ENCODE assay signal across 17 cellular contexts in the genomic region with DNA sequence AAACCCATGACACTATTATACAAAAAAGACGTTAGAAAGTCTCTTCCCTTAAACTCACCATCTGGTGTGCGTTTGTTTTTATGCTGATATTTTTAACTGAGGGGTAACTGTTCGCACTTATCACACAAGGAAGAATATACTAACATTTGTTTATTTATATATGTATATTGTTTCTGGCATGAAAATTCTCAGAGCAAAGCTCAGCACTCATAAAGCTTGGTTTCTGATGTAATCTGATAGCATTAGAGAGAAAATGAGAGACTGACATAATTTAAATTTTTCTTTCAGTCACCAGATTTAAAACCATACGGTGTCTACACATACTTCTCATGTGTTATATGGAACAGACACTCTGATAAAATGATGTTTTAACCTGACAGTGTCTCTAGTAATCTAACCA. TPM values are rescaled to one million over a fixed set of nuclear protein-coding genes. Genes with fewer than 3 reads are reported as not detected.
A peak's percentile ranks its signal among the peaks of the same experiment; 100 is the strongest.
DNase-seq lines count a peak whose midpoint lies in the region; ATAC-seq and TF ChIP-seq lines count a peak whose summit lies in the region.
"Had no signal": no experiment of that assay in that cellular context is flagged by ENCODE, and none has a peak within 500 bp of the region (broad histone marks: within the 10 kb centered on the region; RNA-seq: fewer than 3 reads in every experiment).

No MANE protein-coding gene starts in this region.

- DNase-seq in NCI-H526 treated with DMSO at 0.1 percent for 48 hours (lab: John Stamatoyannopoulos, UW) (peak; percentile 20), choroid plexus epithelial cell (ENCODE audit: low read depth) (peak; percentile 58), SK-N-SH (no peak)
- DNase-seq in stimulated activated effector memory CD8-positive, alpha-beta T cell treated with anti-CD3 and anti-CD28 coated beads, Interleukin-12 subunit alpha, Interleukin-12 subunit beta, amount 100 ng/mL, for 72 hours (ENCODE audit: low spot score in 2 of 2), result no peak
- DNase-seq: C1 segment of cervical spinal cord; CD4-positive, alpha-beta memory T cell; COR-L47; DMS153; DMS79 treated with DMSO at 0.1 percent for 48 hours; GF-D8; GM23248; H7 had no signal

- H3K27ac ChIP-seq in HEK293 (ENCODE audit: extremely low read depth, low read depth, low read length) (no peak overlapping the region), SK-N-SH (ENCODE audit: low read depth in 2 of 2, low read length in 1 of 2) (no peak overlapping the region)
- H3K27ac ChIP-seq: GM23248 had no signal

- H3K27me3 ChIP-seq in SK-N-SH (ENCODE audit: insufficient read depth), result no peaks in the 10 kb centered on the region

- WGBS in SK-N-SH (ENCODE audit: low lambda C conversion rate), result 89% methylated on average over 4 of the region's 4 CpGs

- H4K20me1 ChIP-seq in SK-N-SH (ENCODE audit: insufficient read depth), result no peaks in the 10 kb centered on the region

- CTCF ChIA-PET in HEK293 (lab: Yijun Ruan, JAX) (interaction anchor here (0.7 to 4.9 kb wide), 4 partner anchors 46 to 334 kb away, joined by 3 to 64 read pairs (median 3); a partner anchor contains a TSS), SK-N-SH (lab: Yijun Ruan, JAX) (interaction anchor here (0.8 to 1.7 kb wide), 2 partner anchors 32 to 335 kb away, joined by 3 to 6 read pairs; no protein-coding TSS in a partner anchor)

- TF ChIP-seq EP300 in SK-N-SH (IDR thresholded peaks at IDR 0.05; ENCODE audit: borderline replicate concordance in 1 of 2, low read depth in 1 of 2, low read length in 1 of 2), result no peak

- H3K36me3 Mint-ChIP-seq in stimulated activated effector memory CD8-positive, alpha-beta T cell treated with anti-CD3 and anti-CD28 coated beads, Interleukin-12 subunit alpha, Interleukin-12 subunit beta, amount 100 ng/mL, for 72 hours, result peaks cover 51% of the 10 kb centered on the region

- no peak for TF ChIP-seq RAD21 in SK-N-SH (IDR thresholded peaks at IDR 0.05; ENCODE audit: low read length)

- no peaks in the 10 kb centered on the region for H3K79me2 ChIP-seq in SK-N-SH (ENCODE audit: insufficient read depth)

- TF ChIP-seq CTCF in HEK293 (tag by site-specific recombination; IDR thresholded peaks at IDR 0.05) (no peak), choroid plexus epithelial cell (conservative IDR thresholded peaks at IDR 0.05; ENCODE audit: low read depth, low read length) (no peak), SK-N-SH (IDR thresholded peaks at IDR 0.05) (no peak)

- no peak overlapping the region for H3K4me2 ChIP-seq in SK-N-SH

- H3K9me3 ChIP-seq in HEK293 (ENCODE audit: control insufficient read depth, insufficient read depth, low read depth, low read length) (no peaks in the 10 kb centered on the region), SK-N-SH (no peaks in the 10 kb centered on the region)

- no peak overlapping the region for H3K9ac ChIP-seq in SK-N-SH
- H3K9ac ChIP-seq: GM23248 had no signal

- H3K27ac Mint-ChIP-seq in stimulated activated effector memory CD8-positive, alpha-beta T cell treated with anti-CD3 and anti-CD28 coated beads, Interleukin-12 subunit alpha, Interleukin-12 subunit beta, amount 100 ng/mL, for 72 hours, result peak overlapping the region; percentile 40
- H3K27ac Mint-ChIP-seq: B cell; CD4-positive, alpha-beta memory T cell had no signal

- peaks cover 6 to 32% of the 10 kb centered on the region in 2 experiments; a peak in 2 of 3 replicates for H3K36me3 ChIP-seq in HEK293 (ENCODE audit: control insufficient read depth in 2 of 2, insufficient read depth in 1 of 2, low read length in 2 of 2)
- H3K36me3 ChIP-seq in SK-N-SH (replicated peaks in 1 of 2; ENCODE audit: control insufficient read depth in 1 of 2, insufficient read depth in 2 of 2, low read length in 1 of 2), result peaks cover 10 to 38% of the 10 kb centered on the region in 2 experiments

- no peaks in the 10 kb centered on the region for H3K9me3 Mint-ChIP-seq in stimulated activated effector memory CD8-positive, alpha-beta T cell treated with anti-CD3 and anti-CD28 coated beads, Interleukin-12 subunit alpha, Interleukin-12 subunit beta, amount 100 ng/mL, for 72 hours
- H3K9me3 Mint-ChIP-seq: CD4-positive, alpha-beta memory T cell; IgD-negative memory B cell had no signal

- peaks cover 4% of the 10 kb centered on the region for H3F3A ChIP-seq in SK-N-SH (replicated peaks; ENCODE audit: insufficient read depth)

- H3K4me3 ChIP-seq in HEK293 (ENCODE audit: low read depth, low read length), result no peak overlapping the region
- no peak overlapping the region for H3K4me3 ChIP-seq in choroid plexus epithelial cell (ENCODE audit: low read depth, low read length)
- H3K4me3 ChIP-seq in SK-N-SH (ENCODE audit: low read depth in 2 of 2, low read length in 1 of 2), result no peak overlapping the region
- H3K4me3 ChIP-seq: GM23248 had no signal

- ATAC-seq in stimulated activated effector memory CD8-positive, alpha-beta T cell treated with anti-CD3 and anti-CD28 coated beads, Interleukin-12 subunit alpha, Interleukin-12 subunit beta, amount 100 ng/mL, for 72 hours, result no peak
- ATAC-seq in GM18909 (IDR thresholded peaks at IDR 0.05; ENCODE audit: poor library complexity, unreplicated experiment), result no peak
- no peak for ATAC-seq in HG03432 (IDR thresholded peaks at IDR 0.05; ENCODE audit: unreplicated experiment)

- POLR2A ChIA-PET in HEK293 (lab: Yijun Ruan, JAX) (no interaction called here), SK-N-SH (lab: Yijun Ruan, JAX) (no interaction called here)

- no peak overlapping the region for H3K4me3 Mint-ChIP-seq in stimulated activated effector memory CD8-positive, alpha-beta T cell treated with anti-CD3 and anti-CD28 coated beads, Interleukin-12 subunit alpha, Interleukin-12 subunit beta, amount 100 ng/mL, for 72 hours
- H3K4me3 Mint-ChIP-seq: B cell; CD4-positive, alpha-beta memory T cell; IgD-negative memory B cell had no signal

- peaks cover 6% of the 10 kb centered on the region for H3K4me1 Mint-ChIP-seq in stimulated activated effector memory CD8-positive, alpha-beta T cell treated with anti-CD3 and anti-CD28 coated beads, Interleukin-12 subunit alpha, Interleukin-12 subunit beta, amount 100 ng/mL, for 72 hours

- H2AFZ ChIP-seq in SK-N-SH (ENCODE audit: low read depth), result no peak overlapping the region
- H2AFZ ChIP-seq: GM23248 had no signal

- H3K4me1 ChIP-seq in HEK293 (ENCODE audit: control insufficient read depth, insufficient read depth, low read length) (peaks cover 5% of the 10 kb centered on the region; the same call in 1 of the 2 replicates), SK-N-SH (ENCODE audit: control insufficient read depth in 1 of 2, insufficient read depth in 2 of 2, low read depth in 1 of 2, low read length in 1 of 2) (no peaks in the 10 kb centered on the region)

- H3K9me2 ChIP-seq in SK-N-SH, result no peaks in the 10 kb centered on the region

TF ChIP-seq in HEK293, 187 proteins besides CTCF, POLR2A, EP300 and RAD21:
- TF ChIP-seq, protein P1, sequence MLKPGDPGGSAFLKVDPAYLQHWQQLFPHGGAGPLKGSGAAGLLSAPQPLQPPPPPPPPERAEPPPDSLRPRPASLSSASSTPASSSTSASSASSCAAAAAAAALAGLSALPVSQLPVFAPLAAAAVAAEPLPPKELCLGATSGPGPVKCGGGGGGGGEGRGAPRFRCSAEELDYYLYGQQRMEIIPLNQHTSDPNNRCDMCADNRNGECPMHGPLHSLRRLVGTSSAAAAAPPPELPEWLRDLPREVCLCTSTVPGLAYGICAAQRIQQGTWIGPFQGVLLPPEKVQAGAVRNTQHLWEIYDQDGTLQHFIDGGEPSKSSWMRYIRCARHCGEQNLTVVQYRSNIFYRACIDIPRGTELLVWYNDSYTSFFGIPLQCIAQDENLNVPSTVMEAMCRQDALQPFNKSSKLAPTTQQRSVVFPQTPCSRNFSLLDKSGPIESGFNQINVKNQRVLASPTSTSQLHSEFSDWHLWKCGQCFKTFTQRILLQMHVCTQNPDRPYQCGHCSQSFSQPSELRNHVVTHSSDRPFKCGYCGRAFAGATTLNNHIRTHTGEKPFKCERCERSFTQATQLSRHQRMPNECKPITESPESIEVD (tag by site-specific recombination; IDR thresholded peaks at IDR 0.05), result 0 out of 2 replicates have a peak, but pooled peaks have one; percentile 18
- TF ChIP-seq ZNF146 (tag by site-specific recombination; IDR thresholded peaks at IDR 0.05), result no peak
- TF ChIP-seq ZNF548 (tag by site-specific recombination; IDR thresholded peaks at IDR 0.05), result no peak
TF ChIP-seq in HEK293: peak in this region for 1.

TF ChIP-seq in SK-N-SH, 30 proteins besides CTCF, POLR2A, EP300 and RAD21 (continues in another document):
- TF ChIP-seq SIN3A (IDR thresholded peaks at IDR 0.05; ENCODE audit: borderline replicate concordance, low read depth, low read length) (no peak), FOSL2 (IDR thresholded peaks at IDR 0.05; ENCODE audit: borderline replicate concordance, low read depth) (no peak), JUND (IDR thresholded peaks at IDR 0.05) (no peak), MEF2A (IDR thresholded peaks at IDR 0.05; ENCODE audit: borderline replicate concordance, low read depth) (no peak), FOXJ3 (CRISPR knock-in tag; IDR thresholded peaks at IDR 0.05) (no peak), NRF1 (IDR thresholded peaks at IDR 0.05; ENCODE audit: low read depth, low read length) (no peak)
- TF ChIP-seq, protein P2, sequence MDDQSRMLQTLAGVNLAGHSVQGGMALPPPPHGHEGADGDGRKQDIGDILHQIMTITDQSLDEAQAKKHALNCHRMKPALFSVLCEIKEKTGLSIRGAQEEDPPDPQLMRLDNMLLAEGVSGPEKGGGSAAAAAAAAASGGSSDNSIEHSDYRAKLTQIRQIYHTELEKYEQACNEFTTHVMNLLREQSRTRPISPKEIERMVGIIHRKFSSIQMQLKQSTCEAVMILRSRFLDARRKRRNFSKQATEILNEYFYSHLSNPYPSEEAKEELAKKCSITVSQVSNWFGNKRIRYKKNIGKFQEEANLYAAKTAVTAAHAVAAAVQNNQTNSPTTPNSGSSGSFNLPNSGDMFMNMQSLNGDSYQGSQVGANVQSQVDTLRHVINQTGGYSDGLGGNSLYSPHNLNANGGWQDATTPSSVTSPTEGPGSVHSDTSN (IDR thresholded peaks at IDR 0.05), result no peak
- TF ChIP-seq, protein P3, sequence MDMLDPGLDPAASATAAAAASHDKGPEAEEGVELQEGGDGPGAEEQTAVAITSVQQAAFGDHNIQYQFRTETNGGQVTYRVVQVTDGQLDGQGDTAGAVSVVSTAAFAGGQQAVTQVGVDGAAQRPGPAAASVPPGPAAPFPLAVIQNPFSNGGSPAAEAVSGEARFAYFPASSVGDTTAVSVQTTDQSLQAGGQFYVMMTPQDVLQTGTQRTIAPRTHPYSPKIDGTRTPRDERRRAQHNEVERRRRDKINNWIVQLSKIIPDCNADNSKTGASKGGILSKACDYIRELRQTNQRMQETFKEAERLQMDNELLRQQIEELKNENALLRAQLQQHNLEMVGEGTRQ (IDR thresholded peaks at IDR 0.05; ENCODE audit: borderline replicate concordance, low read depth, low read length), result no peak

RNA-seq across cellular contexts. Expression of a gene that starts 6.9 kb away (rescaled TPM):
- 4.2 and 4.4 TPM in 2 replicates for polyA plus RNA-seq in SK-N-SH (2012; rRNA removed)
- polyA plus RNA-seq in SK-N-SH (2012; cell fraction: cytosol; rRNA removed), result 6.4 and 6.6 TPM in 2 replicates
- 0.68 and 1.5 TPM in 2 replicates for polyA plus RNA-seq in SK-N-SH (2012; cell fraction: nucleus; rRNA removed)

RNA-seq across cellular contexts. Expression of a gene that starts 45.1 kb away (rescaled TPM):
- 60.8 and 67.1 TPM in 2 replicates for polyA plus RNA-seq in SK-N-SH (2012; rRNA removed)
- polyA plus RNA-seq in SK-N-SH (2012; cell fraction: cytosol; rRNA removed), result 72.8 and 96.1 TPM in 2 replicates
- polyA plus RNA-seq in SK-N-SH (2012; cell fraction: nucleus; rRNA removed), result 17.3 and 28.8 TPM in 2 replicates

Comparison
In these comparisons a context has a peak if more than half of its experiments do, and no peak if none do; other contexts are left out.
1. DNase-seq: peak in NCI-H526 treated with DMSO at 0.1 percent for 48 hours (single experiment) and choroid plexus epithelial cell (single experiment); none in stimulated activated effector memory CD8-positive, alpha-beta T cell treated with anti-CD3 and anti-CD28 coated beads, Interleukin-12 subunit alpha, Interleukin-12 subunit beta, amount 100 ng/mL, for 72 hours (0 of 2) and SK-N-SH (single experiment).